In the genomic region with DNA sequence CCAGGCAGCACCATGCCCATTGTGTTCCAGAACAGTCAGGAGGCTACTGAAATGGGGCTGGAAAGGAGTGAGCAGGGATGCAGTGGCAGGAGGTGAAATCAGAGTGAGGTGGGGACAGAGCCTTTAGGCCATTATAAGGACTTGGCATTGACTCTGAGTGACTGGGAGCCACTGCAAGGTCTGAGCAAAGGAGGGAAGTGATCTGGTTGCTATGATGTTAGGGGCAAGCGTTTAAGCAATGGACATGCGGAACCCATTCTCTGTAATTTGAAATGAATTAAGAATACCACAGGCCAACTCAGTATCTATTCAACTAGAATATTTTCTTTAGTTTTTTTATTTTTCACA, we compare ENCODE assay signal across 31 cellular contexts.
DNase-seq lines count a peak whose midpoint lies in the region; ATAC-seq and TF ChIP-seq lines count a peak whose summit lies in the region.
"Had no signal": no experiment of that assay in that cellular context is flagged by ENCODE, and none has a peak within 500 bp of the region (broad histone marks: within the 10 kb centered on the region; RNA-seq: fewer than 3 reads in every experiment).

No MANE protein-coding gene starts in this region.

- no peaks in the 10 kb centered on the region for H3K36me3 Mint-ChIP-seq in activated T-cell treated with anti-CD3 and anti-CD28 coated beads, Interleukin-2, amount 50 U/mL, for 24 hours (ENCODE audit: low read depth)
- peaks cover 2% of the 10 kb centered on the region for H3K36me3 Mint-ChIP-seq in activated naive CD8-positive, alpha-beta T cell treated with anti-CD3 and anti-CD28 coated beads for 36 hours
- peaks cover 64% of the 10 kb centered on the region for H3K36me3 Mint-ChIP-seq in stimulated activated effector memory CD8-positive, alpha-beta T cell treated with anti-CD3 and anti-CD28 coated beads, Interleukin-12 subunit alpha, Interleukin-12 subunit beta, amount 100 ng/mL, for 72 hours
- no peaks in the 10 kb centered on the region for H3K36me3 Mint-ChIP-seq in CD4-positive, alpha-beta memory T cell
- H3K36me3 Mint-ChIP-seq: memory B cell had no signal

- dilution Hi-C loops in IMR-90 (cut with HindIII; ENCODE audit: low sequenced_read_pairs, unreplicated experiment): no loop called here

- in situ Hi-C loops in IMR-90 (cut with MboI; ENCODE audit: low sequenced_read_pairs): loop anchor here (25.0 kb wide), 1 partner anchor 337 kb away; a partner anchor contains a TSS

- H3K4ac ChIP-seq in IMR-90 (ENCODE audit: low read depth, low read length): no peak overlapping the region

- POLR2A ChIA-PET in IMR-90 (lab: Charles Lee; ENCODE audit: unreplicated experiment): no interaction called here
- POLR2A ChIA-PET in CD4-positive, alpha-beta memory T cell (lab: Charles Lee; ENCODE audit: partially characterized antibody): no interaction called here

- no TSS peak for BruUV-seq in IMR-90 (replicated peaks; lab: Mats Ljungman, UMichigan)

- no peak overlapping the region for H4K8ac ChIP-seq in IMR-90 (ENCODE audit: low read depth in 2 of 2, low read length in 2 of 2)

- no peaks in the 10 kb centered on the region for H4K20me1 ChIP-seq in IMR-90 (ENCODE audit: insufficient read depth, low read length)

- 0 out of 2 replicates have a peak, but pooled peaks cover 3% of the 10 kb centered on the region for H3K9me1 ChIP-seq in IMR-90 (ENCODE audit: insufficient read depth, low read length)

- peaks cover 2% of the 10 kb centered on the region for H3K27me3 Mint-ChIP-seq in activated T-cell treated with anti-CD3 and anti-CD28 coated beads, Interleukin-2, amount 50 U/mL, for 24 hours
- H3K27me3 Mint-ChIP-seq in activated naive CD8-positive, alpha-beta T cell treated with anti-CD3 and anti-CD28 coated beads for 36 hours: peaks cover 5% of the 10 kb centered on the region
- peaks cover 0 to 2% of the 10 kb centered on the region in 2 donors for H3K27me3 Mint-ChIP-seq in CD4-positive, alpha-beta memory T cell
- H3K27me3 Mint-ChIP-seq: B cell, progenitor cell of endocrine pancreas had no signal

- no peak overlapping the region for H3K56ac ChIP-seq in IMR-90 (ENCODE audit: extremely low read depth, insufficient read depth, low read length)

- no peaks in the 10 kb centered on the region for H3K9me3 Mint-ChIP-seq in activated T-cell treated with anti-CD3 and anti-CD28 coated beads, Interleukin-2, amount 50 U/mL, for 24 hours
- H3K9me3 Mint-ChIP-seq in activated naive CD8-positive, alpha-beta T cell treated with anti-CD3 and anti-CD28 coated beads for 36 hours: no peaks in the 10 kb centered on the region
- H3K9me3 Mint-ChIP-seq in stimulated activated effector memory CD8-positive, alpha-beta T cell treated with anti-CD3 and anti-CD28 coated beads, Interleukin-12 subunit alpha, Interleukin-12 subunit beta, amount 100 ng/mL, for 72 hours: no peaks in the 10 kb centered on the region
- peaks cover 0 to 3% (median 0%) of the 10 kb centered on the region in 8 donors for H3K9me3 Mint-ChIP-seq in CD4-positive, alpha-beta memory T cell
- H3K9me3 Mint-ChIP-seq: endodermal cell, memory B cell had no signal

- H4K5ac ChIP-seq in IMR-90 (ENCODE audit: low read depth, low read length): no peak overlapping the region

- H2BK20ac ChIP-seq in IMR-90 (ENCODE audit: low read depth, low read length): no peak overlapping the region

- intact Hi-C loops in IMR-90 (cut with micrococcal nuclease): no loop called here
- intact Hi-C loops in CD4-positive, alpha-beta memory T cell (cut with micrococcal nuclease): no loop called here

- WGBS in IMR-90 (ENCODE audit: extremely low coverage in 2 of 2, insufficient read length in 1 of 2), 2 experiments: no CpG with 5 or more reads among the region's 2 CpGs

- no peaks in the 10 kb centered on the region for H3K4me1 ChIP-seq in IMR-90 (ENCODE audit: control insufficient read depth, insufficient read depth, low read length)
- peaks cover 17% of the 10 kb centered on the region for H3K4me1 ChIP-seq in CD4-positive, alpha-beta memory T cell (ENCODE audit: insufficient read depth, low read length)
- H3K4me1 ChIP-seq: esophagus muscularis mucosa, right lobe of liver had no signal

- no peak for TF ChIP-seq POLR2A in IMR-90 (IDR thresholded peaks at IDR 0.05; ENCODE audit: low read depth, low read length)

- no peak overlapping the region for H2BK15ac ChIP-seq in IMR-90 (ENCODE audit: low read depth, low read length)

- TF ChIP-seq CTCF in IMR-90 (conservative IDR thresholded peaks at IDR 0.05; ENCODE audit: low read depth, low read length): no peak

- no peak overlapping the region for H3K9ac ChIP-seq in IMR-90 (ENCODE audit: low read depth, low read length)

- no peaks in the 10 kb centered on the region for H3K36me3 ChIP-seq in IMR-90 (ENCODE audit: control insufficient read depth, insufficient read depth, low read length)
- no peaks in the 10 kb centered on the region for H3K36me3 ChIP-seq in CD4-positive, alpha-beta memory T cell (ENCODE audit: insufficient read depth, low read length)
- H3K36me3 ChIP-seq: esophagus muscularis mucosa, right lobe of liver, thoracic aorta had no signal

- no peaks in the 10 kb centered on the region for H3K27me3 ChIP-seq in IMR-90 (ENCODE audit: control insufficient read depth, insufficient read depth, low read length)
- no peaks in the 10 kb centered on the region for H3K27me3 ChIP-seq in CD4-positive, alpha-beta memory T cell (ENCODE audit: insufficient read depth, low read length)
- H3K27me3 ChIP-seq: hepatocyte, right lobe of liver had no signal

- peak overlapping the region; percentile 55 for H2AFZ ChIP-seq in IMR-90 (replicated peaks; ENCODE audit: low read length, poor library complexity)
- H2AFZ ChIP-seq: hepatocyte, PC-9 had no signal

- H3K4me3 ChIP-seq in IMR-90 (ENCODE audit: insufficient read depth, low read depth, low read length): no peak overlapping the region
- no peak overlapping the region for H3K4me3 ChIP-seq in CD4-positive, alpha-beta memory T cell (ENCODE audit: low read length in 2 of 2)
- H3K4me3 ChIP-seq: coronary artery, esophagus muscularis mucosa, hepatocyte, PC-9, right lobe of liver, thoracic aorta had no signal

- peak overlapping the region; percentile 43; the same call in 1 of the 2 replicates for H2AK5ac ChIP-seq in IMR-90 (ENCODE audit: low read depth, low read length)

- H3K79me1 ChIP-seq in IMR-90 (ENCODE audit: low read depth in 1 of 2, low read length in 2 of 2): no peaks in the 10 kb centered on the region

- DNase-seq in activated T-cell treated with anti-CD3 and anti-CD28 coated beads, Interleukin-2, amount 50 U/mL, for 24 hours: no peak
- DNase-seq in activated T-cell treated with anti-CD3 and anti-CD28 coated beads for 4 hours (no peak), IMR-90 (no peak), NCI-H526 (lab: John Stamatoyannopoulos, UW) (no peak), germinal center (ENCODE audit: low spot score) (no peak)
- DNase-seq in activated naive CD8-positive, alpha-beta T cell treated with anti-CD3 and anti-CD28 coated beads for 36 hours: no peak
- no peak for DNase-seq in stimulated activated effector memory CD8-positive, alpha-beta T cell treated with anti-CD3 and anti-CD28 coated beads, Interleukin-12 subunit alpha, Interleukin-12 subunit beta, amount 100 ng/mL, for 72 hours (ENCODE audit: low spot score in 2 of 2)
- DNase-seq in CD4-positive, alpha-beta memory T cell: no peak
- DNase-seq: activated T-cell treated with anti-CD3 and anti-CD28 coated beads, Interleukin-2, amount 50 U/mL, for 48 hours; DMS153; endodermal cell; foreskin melanocyte; H7; left cardiac atrium; NCI-H1092 treated with DMSO at 0.1 percent for 48 hours; NCI-H187; NCI-H524 treated with DMSO at 0.1 percent for 48 hours; PC-9; right lobe of liver; SHP77; stimulated activated CD4-positive, alpha-beta T cell treated with anti-CD3 and anti-CD28 coated beads, Interleukin-4, amount 100 ng/mL, for 4 hours; stimulated activated naive CD4-positive, alpha-beta T cell; T-helper 9 cell had no signal

- H2AK9ac ChIP-seq in IMR-90 (replicated peaks; ENCODE audit: low read depth, low read length, poor library complexity): no peak overlapping the region

- no peaks in the 10 kb centered on the region for H3K9me3 ChIP-seq in IMR-90 (ENCODE audit: control insufficient read depth, insufficient read depth, low read length)
- H3K9me3 ChIP-seq in CD4-positive, alpha-beta memory T cell (ENCODE audit: control insufficient read depth in 1 of 2, low read length in 2 of 2): no peaks in the 10 kb centered on the region
- H3K9me3 ChIP-seq: esophagus muscularis mucosa, right lobe of liver, thoracic aorta had no signal

- no peak overlapping the region for H3K27ac ChIP-seq in IMR-90 (ENCODE audit: insufficient read depth, low read length)
- H3K27ac ChIP-seq in CD4-positive, alpha-beta memory T cell (ENCODE audit: low read depth, low read length): no peak overlapping the region
- H3K27ac ChIP-seq: coronary artery, esophagus muscularis mucosa, hepatocyte, PC-9, right lobe of liver, thoracic aorta had no signal

- no peak overlapping the region for H3K23ac ChIP-seq in IMR-90 (ENCODE audit: low read depth, low read length)

- no peak overlapping the region for H3K4me2 ChIP-seq in IMR-90 (ENCODE audit: low read depth, low read length)
- H3K4me2 ChIP-seq: hepatocyte, PC-9 had no signal

- H3K14ac ChIP-seq in IMR-90 (replicated peaks; ENCODE audit: low read depth, low read length): no peak overlapping the region

- no peak overlapping the region for H3K4me3 Mint-ChIP-seq in activated T-cell treated with anti-CD3 and anti-CD28 coated beads, Interleukin-2, amount 50 U/mL, for 24 hours
- no peak overlapping the region for H3K4me3 Mint-ChIP-seq in activated naive CD8-positive, alpha-beta T cell treated with anti-CD3 and anti-CD28 coated beads for 36 hours
- H3K4me3 Mint-ChIP-seq in stimulated activated effector memory CD8-positive, alpha-beta T cell treated with anti-CD3 and anti-CD28 coated beads, Interleukin-12 subunit alpha, Interleukin-12 subunit beta, amount 100 ng/mL, for 72 hours: peak overlapping the region; percentile 33
- H3K4me3 Mint-ChIP-seq in CD4-positive, alpha-beta memory T cell: peak overlapping the region in 3 of 8 donors; percentile 4 to 58 (median 7)
- H3K4me3 Mint-ChIP-seq: B cell, endodermal cell, memory B cell had no signal

- no peak overlapping the region for H3K18ac ChIP-seq in IMR-90 (ENCODE audit: low read depth, low read length)

- CTCF ChIA-PET in IMR-90 (lab: Yijun Ruan, JAX): interaction anchor here (0.8 kb wide), 1 partner anchor 17 kb away, joined by 4 read pairs; no protein-coding TSS in a partner anchor
- CTCF ChIA-PET in CD4-positive, alpha-beta memory T cell (lab: Charles Lee; ENCODE audit: partially characterized antibody): no interaction called here

- TF ChIP-seq RAD21 in IMR-90 (IDR thresholded peaks at IDR 0.05; ENCODE audit: low read length): no peak

- H2BK120ac ChIP-seq in IMR-90 (ENCODE audit: low read depth, low read length): no peak overlapping the region

- H4K91ac ChIP-seq in IMR-90 (ENCODE audit: insufficient read depth, low read depth, low read length): no peak overlapping the region

- no peak for ATAC-seq in IMR-90 (ENCODE audit: low read depth)
- ATAC-seq in stimulated activated effector memory CD8-positive, alpha-beta T cell treated with anti-CD3 and anti-CD28 coated beads, Interleukin-12 subunit alpha, Interleukin-12 subunit beta, amount 100 ng/mL, for 72 hours: no peak
- ATAC-seq: activated naive CD4-positive, alpha-beta T cell treated with anti-CD3 and anti-CD28 coated beads, Interleukin-2, amount 50 U/mL, for 72 hours had no signal

- peak overlapping the region; percentile 61 for H3K27ac Mint-ChIP-seq in activated T-cell treated with anti-CD3 and anti-CD28 coated beads, Interleukin-2, amount 50 U/mL, for 24 hours
- H3K27ac Mint-ChIP-seq in activated naive CD8-positive, alpha-beta T cell treated with anti-CD3 and anti-CD28 coated beads for 36 hours: peak overlapping the region; percentile 36
- H3K27ac Mint-ChIP-seq in stimulated activated effector memory CD8-positive, alpha-beta T cell treated with anti-CD3 and anti-CD28 coated beads, Interleukin-12 subunit alpha, Interleukin-12 subunit beta, amount 100 ng/mL, for 72 hours: peak overlapping the region; percentile 89
- peak overlapping the region in 1 of 7 donors; percentile 11 for H3K27ac Mint-ChIP-seq in CD4-positive, alpha-beta memory T cell
- H3K27ac Mint-ChIP-seq: B cell, endodermal cell, memory B cell, progenitor cell of endocrine pancreas had no signal

- H2BK5ac ChIP-seq in IMR-90 (ENCODE audit: low read depth, low read length, poor library complexity, severe bottlenecking): no peak overlapping the region

- peaks cover 58% of the 10 kb centered on the region for H3K4me1 Mint-ChIP-seq in activated T-cell treated with anti-CD3 and anti-CD28 coated beads, Interleukin-2, amount 50 U/mL, for 24 hours (ENCODE audit: low read depth)
- peaks cover 32% of the 10 kb centered on the region for H3K4me1 Mint-ChIP-seq in activated naive CD8-positive, alpha-beta T cell treated with anti-CD3 and anti-CD28 coated beads for 36 hours
- peaks cover 56% of the 10 kb centered on the region for H3K4me1 Mint-ChIP-seq in stimulated activated effector memory CD8-positive, alpha-beta T cell treated with anti-CD3 and anti-CD28 coated beads, Interleukin-12 subunit alpha, Interleukin-12 subunit beta, amount 100 ng/mL, for 72 hours
- peaks cover 13 to 27% (median 17%) of the 10 kb centered on the region in 4 donors for H3K4me1 Mint-ChIP-seq in CD4-positive, alpha-beta memory T cell
- H3K4me1 Mint-ChIP-seq: B cell, endodermal cell, memory B cell had no signal
